ENCODE assay signal across 8 cellular contexts in the genomic region with DNA sequence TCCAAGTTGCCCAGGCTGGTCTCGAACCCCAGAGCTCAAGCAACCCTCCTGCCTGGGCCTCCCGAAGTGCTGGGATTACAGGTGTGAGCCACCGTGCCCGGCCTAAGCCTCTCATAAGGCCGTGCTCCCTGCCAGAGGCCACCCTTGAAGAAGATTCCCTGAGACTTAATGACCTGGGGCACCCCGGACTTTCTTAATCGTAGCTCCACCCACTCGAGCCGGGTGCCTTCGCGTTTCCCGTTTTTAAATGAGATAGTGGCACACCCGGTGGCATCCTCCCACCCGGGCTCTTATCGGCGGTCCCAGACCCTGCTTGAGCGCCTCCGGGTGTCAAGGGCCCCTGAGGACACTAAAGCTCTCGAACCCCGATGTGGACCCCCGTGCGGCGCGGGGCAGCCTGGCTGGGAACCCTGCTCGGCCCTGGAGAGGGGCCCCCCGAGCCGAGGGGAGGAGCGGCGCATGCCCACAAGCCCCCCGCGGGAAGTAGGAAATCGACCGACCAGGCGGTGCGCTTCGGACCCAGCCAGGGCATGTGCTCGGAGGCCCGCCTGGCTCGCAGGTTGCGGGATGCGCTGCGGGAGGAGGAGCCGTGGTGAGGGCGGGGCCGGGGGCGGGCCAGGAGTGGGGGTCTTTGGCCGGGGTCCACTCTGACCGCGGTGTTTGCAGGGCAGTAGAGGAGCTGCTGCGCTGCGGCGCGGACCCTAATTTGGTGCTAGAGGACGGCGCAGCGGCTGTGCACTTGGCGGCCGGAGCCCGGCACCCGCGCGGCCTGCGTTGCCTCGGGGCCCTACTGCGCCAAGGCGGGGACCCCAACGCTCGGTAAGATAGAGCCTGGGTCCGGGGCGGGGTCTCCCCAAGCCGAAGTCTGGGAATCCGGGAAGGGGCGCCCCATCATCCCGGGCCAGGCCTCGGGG. TPM values are rescaled to one million over a fixed set of nuclear protein-coding genes. Genes with fewer than 3 reads are reported as not detected.
DNase-seq lines count a peak whose midpoint lies in the region; ATAC-seq and TF ChIP-seq lines count a peak whose summit lies in the region.

A gene with protein sequence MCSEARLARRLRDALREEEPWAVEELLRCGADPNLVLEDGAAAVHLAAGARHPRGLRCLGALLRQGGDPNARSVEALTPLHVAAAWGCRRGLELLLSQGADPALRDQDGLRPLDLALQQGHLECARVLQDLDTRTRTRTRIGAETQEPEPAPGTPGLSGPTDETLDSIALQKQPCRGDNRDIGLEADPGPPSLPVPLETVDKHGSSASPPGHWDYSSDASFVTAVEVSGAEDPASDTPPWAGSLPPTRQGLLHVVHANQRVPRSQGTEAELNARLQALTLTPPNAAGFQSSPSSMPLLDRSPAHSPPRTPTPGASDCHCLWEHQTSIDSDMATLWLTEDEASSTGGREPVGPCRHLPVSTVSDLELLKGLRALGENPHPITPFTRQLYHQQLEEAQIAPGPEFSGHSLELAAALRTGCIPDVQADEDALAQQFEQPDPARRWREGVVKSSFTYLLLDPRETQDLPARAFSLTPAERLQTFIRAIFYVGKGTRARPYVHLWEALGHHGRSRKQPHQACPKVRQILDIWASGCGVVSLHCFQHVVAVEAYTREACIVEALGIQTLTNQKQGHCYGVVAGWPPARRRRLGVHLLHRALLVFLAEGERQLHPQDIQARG (plus strand): TSS at position 511 of the 914 bp plus-strand sequence. CDS start 20 bp downstream, at position 531.

- H3K4me3 ChIP-seq in Karpas-422 (ENCODE audit: low read length) (peak within 1 kb of the TSS; percentile 73), fibroblast of villous mesenchyme (ENCODE audit: low read depth, low read length) (peak within 1 kb of the TSS; percentile 55)

- H3K36me3 ChIP-seq in Karpas-422 (ENCODE audit: insufficient read depth, low read length) = peaks cover 25% of the 10 kb centered on the region

- H3K9me2 ChIP-seq in Karpas-422 (replicated peaks; ENCODE audit: insufficient read depth, low read length) = no peaks in the 10 kb centered on the region

- peak within 1 kb of the TSS; percentile 90 for H3K4me2 ChIP-seq in Karpas-422 (ENCODE audit: low read depth, low read length, poor library complexity, severe bottlenecking)

- no peaks in the 10 kb centered on the region for H3K27me3 Mint-ChIP-seq in activated CD8-positive, alpha-beta T cell treated with anti-CD3 and anti-CD28 coated beads, Interleukin-2, amount 10 ng/mL, durations not matched to agents 7 days and 5 days (ENCODE audit: low read depth)

- CTCF ChIA-PET in activated CD8-positive, alpha-beta T cell treated with anti-CD3 and anti-CD28 coated beads, Interleukin-2, amount 10 ng/mL, durations not matched to agents 7 days and 5 days (lab: Charles Lee) = interaction anchor here (0.6 to 5.8 kb wide), 19 partner anchors 11 to 567 kb away, joined by 3 to 109 read pairs (median 3); a partner anchor contains a TSS

- peaks cover 12% of the 10 kb centered on the region for H4K20me1 ChIP-seq in Karpas-422 (ENCODE audit: insufficient read depth, low read depth, low read length)

- peak within 1 kb of the TSS; percentile 87 for H3K9ac ChIP-seq in Karpas-422 (ENCODE audit: low read length)

- peaks cover 20% of the 10 kb centered on the region for H3K4me1 Mint-ChIP-seq in activated CD8-positive, alpha-beta T cell treated with anti-CD3 and anti-CD28 coated beads, Interleukin-2, amount 10 ng/mL, durations not matched to agents 7 days and 5 days (ENCODE audit: low read depth)

- no peaks in the 10 kb centered on the region for H3K27me3 ChIP-seq in Karpas-422 (ENCODE audit: low read length)

- no peak for TF ChIP-seq CTCF in fibroblast of villous mesenchyme (IDR thresholded peaks at IDR 0.05; ENCODE audit: insufficient read depth, low read depth, low read length)

- H3K9me3 Mint-ChIP-seq in activated CD8-positive, alpha-beta T cell treated with anti-CD3 and anti-CD28 coated beads, Interleukin-2, amount 10 ng/mL, durations not matched to agents 7 days and 5 days (ENCODE audit: insufficient read depth) = no peaks in the 10 kb centered on the region

- peaks cover 15% of the 10 kb centered on the region; the same call in 1 of the 2 replicates for H3K79me2 ChIP-seq in Karpas-422 (ENCODE audit: low read length)

- peak; percentile 4 for DNase-seq in NCI-H1092 treated with DMSO at 0.1 percent for 48 hours (lab: John Stamatoyannopoulos, UW)
- no peak for DNase-seq in NCI-H1092 (lab: John Stamatoyannopoulos, UW)
- DNase-seq in Karpas-422 = peak; percentile 93
- peak; percentile 60 for DNase-seq in activated CD8-positive, alpha-beta T cell treated with anti-CD3 and anti-CD28 coated beads, Interleukin-2, amount 10 ng/mL, durations not matched to agents 7 days and 5 days
- DNase-seq in fibroblast of villous mesenchyme (ENCODE audit: low read depth) = no peak
- DNase-seq in posterior vena cava (ENCODE audit: low spot score) = peak; percentile 84
- no peak for DNase-seq in kidney glomerular epithelial cell (lab: John Stamatoyannopoulos, UW)

- H3K27ac ChIP-seq in Karpas-422 (ENCODE audit: low read length) = peak within 1 kb of the TSS; percentile 78

- H3K36me3 Mint-ChIP-seq in activated CD8-positive, alpha-beta T cell treated with anti-CD3 and anti-CD28 coated beads, Interleukin-2, amount 10 ng/mL, durations not matched to agents 7 days and 5 days (ENCODE audit: low read depth) = peaks cover 26% of the 10 kb centered on the region

- intact Hi-C loops in posterior vena cava (cut with DNase I) = loop anchor here (5.0 kb wide), 2 partner anchors 74 to 209 kb away; no protein-coding TSS in a partner anchor

- POLR2A ChIA-PET in activated CD8-positive, alpha-beta T cell treated with anti-CD3 and anti-CD28 coated beads, Interleukin-2, amount 10 ng/mL, durations not matched to agents 7 days and 5 days (lab: Charles Lee) = interaction anchor here (0.6 to 2.5 kb wide), 8 partner anchors 14 to 121 kb away, joined by 3 to 15 read pairs (median 4); a partner anchor contains a TSS

- ATAC-seq in activated CD8-positive, alpha-beta T cell treated with anti-CD3 and anti-CD28 coated beads, Interleukin-2, amount 10 ng/mL, durations not matched to agents 7 days and 5 days = peak; percentile 50
- ATAC-seq in GM18520 (IDR thresholded peaks at IDR 0.05; ENCODE audit: unreplicated experiment) = no peak

- peak within 1 kb of the TSS; percentile 81; the same call in 1 of the 2 replicates for H2AFZ ChIP-seq in Karpas-422 (ENCODE audit: low read length)

- peak within 1 kb of the TSS; percentile 88 for H3K4me3 Mint-ChIP-seq in activated CD8-positive, alpha-beta T cell treated with anti-CD3 and anti-CD28 coated beads, Interleukin-2, amount 10 ng/mL, durations not matched to agents 7 days and 5 days

- peak within 1 kb of the TSS; percentile 79 for H3K27ac Mint-ChIP-seq in activated CD8-positive, alpha-beta T cell treated with anti-CD3 and anti-CD28 coated beads, Interleukin-2, amount 10 ng/mL, durations not matched to agents 7 days and 5 days

- H3K4me1 ChIP-seq in Karpas-422 (ENCODE audit: low read length) = peaks cover 23% of the 10 kb centered on the region

- no peaks in the 10 kb centered on the region for H3K9me3 ChIP-seq in Karpas-422 (ENCODE audit: low read length)

RNA-seq across cellular contexts. Expression of the gene that starts here (rescaled TPM):
- total RNA-seq in Karpas-422 (2014; rRNA removed; shearing (Covaris generic); ENCODE audit: low replicate concordance) = 19.6 and 29.4 TPM in 2 replicates
- 10 to 100 TPM; 10.7 to 13.8 TPM for total RNA-seq in activated CD8-positive, alpha-beta T cell treated with anti-CD3 and anti-CD28 coated beads, Interleukin-2, amount 10 ng/mL, durations not matched to agents 7 days and 5 days
- total RNA-seq in fibroblast of villous mesenchyme (0.32 and 0.86 TPM in 2 replicates), posterior vena cava (under 1 TPM; 0.14 to 0.19 TPM)

Comparison
In these comparisons a context has a peak if more than half of its experiments do, and no peak if none do; other contexts are left out.
1. DNase-seq: peak in NCI-H1092 treated with DMSO at 0.1 percent for 48 hours (single experiment), Karpas-422 (single experiment) and activated CD8-positive, alpha-beta T cell treated with anti-CD3 and anti-CD28 coated beads, Interleukin-2, amount 10 ng/mL, durations not matched to agents 7 days and 5 days (single experiment); none in NCI-H1092 (single experiment), fibroblast of villous mesenchyme (single experiment) and kidney glomerular epithelial cell (single experiment).
2. Peak in DNase-seq in posterior vena cava; RNA of the gene not detected or under 1 TPM.